In genomic region chr4:184850431-184851199, GRCh38 we compare ENCODE assay signal across 9 cellular contexts.
DNase-seq lines count a peak whose midpoint lies in the region; ATAC-seq and TF ChIP-seq lines count a peak whose summit lies in the region.
"Had no signal": no experiment of that assay in that cellular context is flagged by ENCODE, and none has a peak within 500 bp of the region (broad histone marks: within the 10 kb centered on the region; RNA-seq: fewer than 3 reads in every experiment).

No MANE protein-coding gene starts in this region.

- peaks cover 83 to 90% of the 10 kb centered on the region in 2 experiments for H3K4me1 ChIP-seq in neutrophil (ENCODE audit: control insufficient read depth in 1 of 2, insufficient read depth in 1 of 2, low read depth in 1 of 2, low read length in 1 of 2)

- H3K4me3 ChIP-seq in neutrophil (ENCODE audit: low read depth in 1 of 2, low read length in 1 of 2) = peak overlapping the region; percentile 54 to 63

- H3K9me3 ChIP-seq in neutrophil = no peaks in the 10 kb centered on the region

- H3K27me3 ChIP-seq in neutrophil = no peaks in the 10 kb centered on the region

- ATAC-seq in GM18868 (IDR thresholded peaks at IDR 0.05; ENCODE audit: unreplicated experiment) (peak; percentile 56), GM21576 (IDR thresholded peaks at IDR 0.05; ENCODE audit: unreplicated experiment) (peak; percentile 51), HG03432 (IDR thresholded peaks at IDR 0.05; ENCODE audit: unreplicated experiment) (peak; percentile 40)

- TF ChIP-seq CTCF in neutrophil (IDR thresholded peaks at IDR 0.05) = no peak

- H3K27ac ChIP-seq in neutrophil = peak overlapping the region; percentile 98
- H3K27ac ChIP-seq: VCaP had no signal

- no peak for DNase-seq in NCI-H1436 (lab: John Stamatoyannopoulos, UW)
- DNase-seq in OCI-M1 (lab: John Stamatoyannopoulos, UW) = no peak
- DNase-seq in cerebellar cortex (ENCODE audit: low spot score) = no peak
- DNase-seq: NCI-H1930 had no signal

- no peaks in the 10 kb centered on the region for H3K36me3 ChIP-seq in neutrophil
